Comparison of ENCODE assay signal across 13 cellular contexts in genomic region chr15:60969658-60970057, GRCh38.
DNase-seq lines count a peak whose midpoint lies in the region; ATAC-seq lines count a peak whose summit lies in the region.
"Had no signal": no experiment of that assay in that cellular context is flagged by ENCODE, and none has a peak within 500 bp of the region (broad histone marks: within the 10 kb centered on the region; RNA-seq: fewer than 3 reads in every experiment).

No MANE protein-coding gene starts in this region.

- no peak overlapping the region for H3K4me3 Mint-ChIP-seq in activated naive CD8-positive, alpha-beta T cell treated with anti-CD3 and anti-CD28 coated beads, Interleukin-2, amount 50 U/mL, for 24 hours
- H3K4me3 Mint-ChIP-seq in activated naive CD8-positive, alpha-beta T cell treated with anti-CD3 and anti-CD28 coated beads for 36 hours = no peak overlapping the region
- H3K4me3 Mint-ChIP-seq: CD14-positive monocyte; CD8-positive, alpha-beta T cell had no signal

- H3K9me3 Mint-ChIP-seq in activated naive CD8-positive, alpha-beta T cell treated with anti-CD3 and anti-CD28 coated beads, Interleukin-2, amount 50 U/mL, for 24 hours = no peaks in the 10 kb centered on the region
- H3K9me3 Mint-ChIP-seq in activated naive CD8-positive, alpha-beta T cell treated with anti-CD3 and anti-CD28 coated beads for 36 hours = no peaks in the 10 kb centered on the region
- H3K9me3 Mint-ChIP-seq: CD8-positive, alpha-beta T cell had no signal

- H3K27me3 Mint-ChIP-seq in activated naive CD8-positive, alpha-beta T cell treated with anti-CD3 and anti-CD28 coated beads, Interleukin-2, amount 50 U/mL, for 24 hours = peaks cover 5% of the 10 kb centered on the region
- H3K27me3 Mint-ChIP-seq in activated naive CD8-positive, alpha-beta T cell treated with anti-CD3 and anti-CD28 coated beads for 36 hours = peaks cover 3% of the 10 kb centered on the region

- no peaks in the 10 kb centered on the region for H3K4me1 Mint-ChIP-seq in activated naive CD8-positive, alpha-beta T cell treated with anti-CD3 and anti-CD28 coated beads, Interleukin-2, amount 50 U/mL, for 24 hours
- no peaks in the 10 kb centered on the region for H3K4me1 Mint-ChIP-seq in activated naive CD8-positive, alpha-beta T cell treated with anti-CD3 and anti-CD28 coated beads for 36 hours

- no peak overlapping the region for H3K4me3 ChIP-seq in Jurkat, Clone E6-1 (ENCODE audit: low read length)
- H3K4me3 ChIP-seq: A549 had no signal

- ATAC-seq in activated naive CD8-positive, alpha-beta T cell treated with anti-CD3 and anti-CD28 coated beads, Interleukin-2, amount 50 U/mL, for 24 hours = no peak
- no peak for ATAC-seq in HG02852 (IDR thresholded peaks at IDR 0.05; ENCODE audit: unreplicated experiment)
- ATAC-seq: A549; CD8-positive, alpha-beta T cell had no signal

- H3K27ac Mint-ChIP-seq in activated naive CD8-positive, alpha-beta T cell treated with anti-CD3 and anti-CD28 coated beads, Interleukin-2, amount 50 U/mL, for 24 hours = no peak overlapping the region
- H3K27ac Mint-ChIP-seq in activated naive CD8-positive, alpha-beta T cell treated with anti-CD3 and anti-CD28 coated beads for 36 hours = no peak overlapping the region
- H3K27ac Mint-ChIP-seq: CD14-positive monocyte; CD8-positive, alpha-beta T cell had no signal

- peak; percentile 4 for DNase-seq in activated naive CD8-positive, alpha-beta T cell treated with anti-CD3 and anti-CD28 coated beads, Interleukin-2, amount 50 U/mL, for 24 hours
- no peak for DNase-seq in activated naive CD8-positive, alpha-beta T cell treated with anti-CD3 and anti-CD28 coated beads for 36 hours
- peak; percentile 8 for DNase-seq in Jurkat, Clone E6-1 (ENCODE audit: low read depth, low spot score)
- DNase-seq in dermis blood vessel endothelial cell (peak; percentile 37), RKO (ENCODE audit: low spot score) (no peak), DMS53 (lab: John Stamatoyannopoulos, UW) (no peak)
- DNase-seq: CD8-positive, alpha-beta T cell; COR-L47; GF-D8; HCEC 1CT had no signal

- no peaks in the 10 kb centered on the region for H3K36me3 Mint-ChIP-seq in activated naive CD8-positive, alpha-beta T cell treated with anti-CD3 and anti-CD28 coated beads, Interleukin-2, amount 50 U/mL, for 24 hours (ENCODE audit: low read depth)
- no peaks in the 10 kb centered on the region for H3K36me3 Mint-ChIP-seq in activated naive CD8-positive, alpha-beta T cell treated with anti-CD3 and anti-CD28 coated beads for 36 hours
- H3K36me3 Mint-ChIP-seq: CD14-positive monocyte; CD8-positive, alpha-beta T cell had no signal

Comparison
In these comparisons a context has a peak if more than half of its experiments do, and no peak if none do; other contexts are left out.
1. DNase-seq: peak in activated naive CD8-positive, alpha-beta T cell treated with anti-CD3 and anti-CD28 coated beads, Interleukin-2, amount 50 U/mL, for 24 hours (single experiment), Jurkat, Clone E6-1 (single experiment) and dermis blood vessel endothelial cell (single experiment); none in activated naive CD8-positive, alpha-beta T cell treated with anti-CD3 and anti-CD28 coated beads for 36 hours (single experiment), RKO (single experiment) and DMS53 (single experiment).